ENCODE assay signal across 1 cellular context in genomic region chr13:42083138-42083770, GRCh38.
TF ChIP-seq lines count a peak whose summit lies in the region.

No MANE protein-coding gene starts in this region.

TF ChIP-seq in GM12878, 131 proteins besides CTCF, POLR2A, EP300 and RAD21 (continued from another document):
- TF ChIP-seq ZBTB33 (IDR thresholded peaks at IDR 0.05) (peak; percentile 84; the same call in 1 of the 2 replicates), YY1 (IDR thresholded peaks at IDR 0.05; ENCODE audit: low read depth, low read length) (0 out of 2 replicates have a peak, but pooled peaks have one; percentile 21), CREM (IDR thresholded peaks at IDR 0.05; ENCODE audit: low read depth) (peak; percentile 65), SMAD1 (IDR thresholded peaks at IDR 0.05; ENCODE audit: low read depth, partially characterized antibody) (no peak), ZNF24 (IDR thresholded peaks at IDR 0.05) (no peak), IKZF1 (conservative IDR thresholded peaks at IDR 0.05) (no peak)
